Comparison of ENCODE assay signal across 12 cellular contexts in genomic region chr16:54287758-54288591, GRCh38. TPM values are rescaled to one million over a fixed set of nuclear protein-coding genes. Genes with fewer than 3 reads are reported as not detected.
DNase-seq lines count a peak whose midpoint lies in the region; ATAC-seq, FAIRE-seq and TF ChIP-seq lines count a peak whose summit lies in the region.
"Had no signal": no experiment of that assay in that cellular context is flagged by ENCODE, and none has a peak within 500 bp of the region (broad histone marks: within the 10 kb centered on the region; RNA-seq: fewer than 3 reads in every experiment).

No MANE protein-coding gene starts in this region.

- peaks cover 95% of the 10 kb centered on the region for H3K27me3 Mint-ChIP-seq in brain

- TF ChIP-seq RAD21 in SK-N-SH (IDR thresholded peaks at IDR 0.05; ENCODE audit: low read length), result no peak

- no peak overlapping the region; the same call in 1 of the 2 replicates for H3K9ac ChIP-seq in SK-N-SH
- peak overlapping the region in 2 of 5 donors; percentile 72 to 77 for H3K9ac ChIP-seq in subcutaneous abdominal adipose tissue (ENCODE audit: low read length in 5 of 5)

- no peaks in the 10 kb centered on the region for H3K9me2 ChIP-seq in SK-N-SH

- peaks cover 16% of the 10 kb centered on the region for H3K36me3 Mint-ChIP-seq in brain

- 92% methylated on average over 40 of the region's 48 CpGs for WGBS in SK-N-SH (ENCODE audit: low lambda C conversion rate)
- 13 to 18% methylated on average over 48 of the region's 48 CpGs for WGBS in pancreas, 2 donors

- intact Hi-C loops in pancreas (cut with DNase I), result loop anchor here in 2 of 3 donors (10.0 kb wide), 2 partner anchors 647 to 657 kb away; partner anchors contain the start of gene IRX5 (in 1 of the 2)

- peak overlapping the region in 4 of 5 experiments; percentile 49 to 86 (median 82) for H3K4me3 Mint-ChIP-seq in brain

- H3K36me3 ChIP-seq in SK-N-SH (replicated peaks in 1 of 2; ENCODE audit: control insufficient read depth in 1 of 2, insufficient read depth in 2 of 2, low read length in 1 of 2) (peaks cover 4 to 6% of the 10 kb centered on the region in 2 experiments), kidney epithelial cell (ENCODE audit: control insufficient read depth, insufficient read depth, low read length) (no peaks in the 10 kb centered on the region), subcutaneous abdominal adipose tissue (ENCODE audit: control insufficient read depth in 5 of 5, insufficient read depth in 5 of 5, low read length in 5 of 5) (peaks cover 0 to 2% (median 0%) of the 10 kb centered on the region in 5 donors), pancreas (no peaks in the 10 kb centered on the region)
- H3K36me3 ChIP-seq: ovary had no signal

- H3K4me3 ChIP-seq in SK-N-SH (ENCODE audit: low read depth in 2 of 2, low read length in 1 of 2), result peak overlapping the region; percentile 79; a peak in 3 of 4 replicates
- peak overlapping the region; percentile 74 for H3K4me3 ChIP-seq in kidney epithelial cell (ENCODE audit: low read depth, low read length)
- peak overlapping the region; percentile 60 to 91 (median 69) for H3K4me3 ChIP-seq in subcutaneous abdominal adipose tissue (ENCODE audit: low read depth in 1 of 5, low read length in 5 of 5)
- peak overlapping the region in 2 of 4 donors; percentile 50 to 56 for H3K4me3 ChIP-seq in pancreas

- H3K27me3 ChIP-seq in SK-N-SH (ENCODE audit: insufficient read depth), result no peaks in the 10 kb centered on the region
- peaks cover 70% of the 10 kb centered on the region for H3K27me3 ChIP-seq in kidney epithelial cell (ENCODE audit: control insufficient read depth, insufficient read depth, low read length)
- peaks cover 0 to 30% (median 19%) of the 10 kb centered on the region in 5 donors for H3K27me3 ChIP-seq in subcutaneous abdominal adipose tissue (ENCODE audit: control insufficient read depth in 5 of 5, insufficient read depth in 4 of 5, low read length in 5 of 5)
- peaks cover 0 to 49% (median 2%) of the 10 kb centered on the region in 4 donors for H3K27me3 ChIP-seq in pancreas

- H3K9me3 ChIP-seq in SK-N-SH (no peaks in the 10 kb centered on the region), subcutaneous abdominal adipose tissue (ENCODE audit: control insufficient read depth in 5 of 5, low read length in 5 of 5) (no peaks in the 10 kb centered on the region), pancreas (no peaks in the 10 kb centered on the region)
- H3K9me3 ChIP-seq: ovary had no signal

- peaks cover 33% of the 10 kb centered on the region for H3K4me1 Mint-ChIP-seq in brain

- TF ChIP-seq CTCF in SK-N-SH (IDR thresholded peaks at IDR 0.05) (no peak), brain (conservative IDR thresholded peaks at IDR 0.05) (no peak), kidney epithelial cell (IDR thresholded peaks at IDR 0.05; ENCODE audit: insufficient read depth, low read length, poor library complexity, severe bottlenecking) (no peak), pancreas (IDR thresholded peaks at IDR 0.05) (no peak)

- POLR2A ChIA-PET in SK-N-SH (lab: Yijun Ruan, JAX), result no interaction called here

- CTCF ChIA-PET in SK-N-SH (lab: Yijun Ruan, JAX), result no interaction called here

- no peak for FAIRE-seq in pancreas (lab: Jason Lieb, UNC)
- FAIRE-seq: A204.1 had no signal

- no peak for DNase-seq in SK-N-SH
- no peak for DNase-seq in kidney epithelial cell (ENCODE audit: low read depth)
- no peak for DNase-seq in pancreas
- no peak for DNase-seq in NCI-H1417 (lab: John Stamatoyannopoulos, UW)
- DNase-seq: effector memory CD8-positive, alpha-beta T cell had no signal

- no peak for TF ChIP-seq EP300 in SK-N-SH (IDR thresholded peaks at IDR 0.05; ENCODE audit: borderline replicate concordance in 1 of 2, low read depth in 1 of 2, low read length in 1 of 2)

- peaks cover 0 to 7% (median 0%) of the 10 kb centered on the region in 5 experiments for H3K9me3 Mint-ChIP-seq in brain
- H3K9me3 Mint-ChIP-seq: effector memory CD8-positive, alpha-beta T cell had no signal

- peak overlapping the region in 2 of 5 experiments; percentile 14 to 83 for H3K27ac Mint-ChIP-seq in brain
- H3K27ac Mint-ChIP-seq: effector memory CD8-positive, alpha-beta T cell had no signal

- no peaks in the 10 kb centered on the region for H4K20me1 ChIP-seq in SK-N-SH (ENCODE audit: insufficient read depth)

- peak overlapping the region; percentile 97; the same call in 1 of the 2 replicates for H2AFZ ChIP-seq in SK-N-SH (ENCODE audit: low read depth)

- H3K4me1 ChIP-seq in SK-N-SH (ENCODE audit: control insufficient read depth in 1 of 2, insufficient read depth in 2 of 2, low read depth in 1 of 2, low read length in 1 of 2), result no peaks in the 10 kb centered on the region; a peak in 1 of 4 replicates
- peaks cover 0 to 41% (median 32%) of the 10 kb centered on the region in 5 donors for H3K4me1 ChIP-seq in subcutaneous abdominal adipose tissue (ENCODE audit: control insufficient read depth in 5 of 5, insufficient read depth in 5 of 5, low read length in 5 of 5)
- peaks cover 0 to 3% (median 0%) of the 10 kb centered on the region in 3 donors for H3K4me1 ChIP-seq in pancreas

- peaks cover 3% of the 10 kb centered on the region for H3K79me2 ChIP-seq in SK-N-SH (ENCODE audit: insufficient read depth)

- H3K27ac ChIP-seq in SK-N-SH (ENCODE audit: low read depth in 2 of 2, low read length in 1 of 2), result no peak overlapping the region
- no peak overlapping the region for H3K27ac ChIP-seq in subcutaneous abdominal adipose tissue (ENCODE audit: low read depth, low read length)
- H3K27ac ChIP-seq in pancreas, result no peak overlapping the region
- H3K27ac ChIP-seq: ovary had no signal

- ATAC-seq in SK-N-SH treated with all-trans-retinoic acid at 6 μM for 48 hours (no peak), pancreas (no peak), HG02885 (IDR thresholded peaks at IDR 0.05; ENCODE audit: poor library complexity, unreplicated experiment) (no peak)
- ATAC-seq: effector memory CD8-positive, alpha-beta T cell had no signal

- no peaks in the 10 kb centered on the region for H3F3A ChIP-seq in SK-N-SH (replicated peaks; ENCODE audit: insufficient read depth)

- peak overlapping the region; percentile 98 for H3K4me2 ChIP-seq in SK-N-SH

TF ChIP-seq in SK-N-SH, 30 proteins besides CTCF, POLR2A, EP300 and RAD21:
- TF ChIP-seq MXI1 (IDR thresholded peaks at IDR 0.05; ENCODE audit: low read depth, low read length), result no peak
- TF ChIP-seq FOXJ3 (CRISPR knock-in tag; IDR thresholded peaks at IDR 0.05), result no peak
- TF ChIP-seq SIN3A (IDR thresholded peaks at IDR 0.05; ENCODE audit: borderline replicate concordance, low read depth, low read length), result no peak
- no peak for TF ChIP-seq IRF3 (IDR thresholded peaks at IDR 0.05; ENCODE audit: low read depth, low read length)
- no peak for TF ChIP-seq ELF1 (IDR thresholded peaks at IDR 0.05)
- TF ChIP-seq SMC3 (IDR thresholded peaks at IDR 0.05; ENCODE audit: low read depth, low read length), result no peak
- TF ChIP-seq POLR2AphosphoS5 (IDR thresholded peaks at IDR 0.05; ENCODE audit: low read depth, low read length), result no peak
- TF ChIP-seq YY1 (IDR thresholded peaks at IDR 0.05; ENCODE audit: low read depth), result no peak
- no peak for TF ChIP-seq TEAD4 (IDR thresholded peaks at IDR 0.05; ENCODE audit: borderline replicate concordance, insufficient read depth)
- TF ChIP-seq RCOR1 (IDR thresholded peaks at IDR 0.05; ENCODE audit: low read length), result no peak

TF ChIP-seq in SK-N-SH treated with all-trans-retinoic acid at 6 μM for 48 hours, 23 proteins besides CTCF, POLR2A, EP300 and RAD21 (continues in another document):
- TF ChIP-seq ZNF70 (CRISPR knock-in tag; IDR thresholded peaks at IDR 0.05) (no peak), RARB (CRISPR knock-in tag; IDR thresholded peaks at IDR 0.05) (no peak), ISL1 (CRISPR knock-in tag; IDR thresholded peaks at IDR 0.05) (no peak), PATZ1 (CRISPR knock-in tag; IDR thresholded peaks at IDR 0.05; ENCODE audit: borderline replicate concordance) (no peak), ZFP3 (CRISPR knock-in tag; IDR thresholded peaks at IDR 0.05) (no peak), TOX (CRISPR knock-in tag; IDR thresholded peaks at IDR 0.05; ENCODE audit: borderline replicate concordance) (no peak)
- TF ChIP-seq, protein P1, sequence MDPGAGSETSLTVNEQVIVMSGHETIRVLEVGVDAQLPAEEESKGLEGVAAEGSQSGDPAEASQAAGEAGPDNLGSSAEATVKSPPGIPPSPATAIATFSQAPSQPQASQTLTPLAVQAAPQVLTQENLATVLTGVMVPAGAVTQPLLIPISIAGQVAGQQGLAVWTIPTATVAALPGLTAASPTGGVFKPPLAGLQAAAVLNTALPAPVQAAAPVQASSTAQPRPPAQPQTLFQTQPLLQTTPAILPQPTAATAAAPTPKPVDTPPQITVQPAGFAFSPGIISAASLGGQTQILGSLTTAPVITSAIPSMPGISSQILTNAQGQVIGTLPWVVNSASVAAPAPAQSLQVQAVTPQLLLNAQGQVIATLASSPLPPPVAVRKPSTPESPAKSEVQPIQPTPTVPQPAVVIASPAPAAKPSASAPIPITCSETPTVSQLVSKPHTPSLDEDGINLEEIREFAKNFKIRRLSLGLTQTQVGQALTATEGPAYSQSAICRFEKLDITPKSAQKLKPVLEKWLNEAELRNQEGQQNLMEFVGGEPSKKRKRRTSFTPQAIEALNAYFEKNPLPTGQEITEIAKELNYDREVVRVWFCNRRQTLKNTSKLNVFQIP (CRISPR knock-in tag; IDR thresholded peaks at IDR 0.05; ENCODE audit: borderline replicate concordance, low read depth), result no peak

RNA-seq across cellular contexts. Expression of gene IRX3, which starts 1.4 kb away (rescaled TPM):
- polyA plus RNA-seq in SK-N-SH (2012; rRNA removed) (4.1 and 7.1 TPM in 2 replicates), brain (ENCODE audit: insufficient read depth, low read depth, low replicate concordance) (58.7 TPM), pancreas (1 to 10 TPM in 1 of 2 donors, under 1 TPM in 1; 0.87 to 3.5 TPM)
- polyA plus RNA-seq in SK-N-SH (2012; cell fraction: cytosol; rRNA removed), result 4.9 and 7.3 TPM in 2 replicates
- polyA plus RNA-seq in SK-N-SH (2012; cell fraction: nucleus; rRNA removed), result 4.9 and 6.5 TPM in 2 replicates
- total RNA-seq in kidney epithelial cell (3.2 and 4.1 TPM in 2 replicates), pancreas (1 to 10 TPM; 1.6 to 4.0 (median 2.0) TPM)
- total RNA-seq: temporal lobe had no signal
